8 cellular contexts compared by ENCODE assay signal in genomic region chr14:50116986-50117385, GRCh38. TPM values are rescaled to one million over a fixed set of nuclear protein-coding genes. Genes with fewer than 3 reads are reported as not detected.
DNase-seq lines count a peak whose midpoint lies in the region; ATAC-seq, FAIRE-seq and TF ChIP-seq lines count a peak whose summit lies in the region.

No MANE protein-coding gene starts in this region.

- H3K79me2 ChIP-seq in DOHH2 (ENCODE audit: control insufficient read depth, low read length) (peaks cover 45% of the 10 kb centered on the region), OCI-LY1 (ENCODE audit: insufficient read depth, low read length) (peaks cover 23% of the 10 kb centered on the region), endothelial cell of umbilical vein (ENCODE audit: control insufficient read depth, insufficient read depth, low read length) (peaks cover 16% of the 10 kb centered on the region)

- H3K9ac ChIP-seq in OCI-LY1 (ENCODE audit: low read length) (peak overlapping the region; percentile 81), endothelial cell of umbilical vein (replicated peaks; ENCODE audit: extremely low read depth, insufficient read depth, low read length) (peak overlapping the region; percentile 88)

- BruUV-seq in endothelial cell of umbilical vein (replicated peaks; lab: Mats Ljungman, UMichigan) = TSS peak; percentile 100

- in situ Hi-C loops in KBM-7 (cut with MboI; ENCODE audit: low pct_unique_long_range_greater_than_20kb, low sequenced_read_pairs) = loop anchor here (25.0 kb wide), 1 partner anchor 255 kb away; the partner anchor contains the start of gene NEMF

- H3K9me2 ChIP-seq in DOHH2 (replicated peaks; ENCODE audit: control insufficient read depth, low read length) (no peaks in the 10 kb centered on the region), OCI-LY1 (ENCODE audit: low read depth, low read length) (no peaks in the 10 kb centered on the region)

- WGBS in prostate gland = 11% methylated on average over 2 of the region's 2 CpGs

- peak overlapping the region; percentile 93 for H3K4me2 ChIP-seq in DOHH2 (ENCODE audit: low read length)
- peak overlapping the region; percentile 100 for H3K4me2 ChIP-seq in OCI-LY1 (ENCODE audit: low read length)
- peak overlapping the region; percentile 71 for H3K4me2 ChIP-seq in endothelial cell of umbilical vein (ENCODE audit: insufficient read depth, low read length)

- H2AFZ ChIP-seq in OCI-LY1 (ENCODE audit: low read length) = peak overlapping the region; percentile 84
- peak overlapping the region; percentile 16 for H2AFZ ChIP-seq in endothelial cell of umbilical vein (ENCODE audit: low read depth, low read length)

- H3K9me3 ChIP-seq in DOHH2 (ENCODE audit: control insufficient read depth, insufficient read depth, low read length) = no peaks in the 10 kb centered on the region
- no peaks in the 10 kb centered on the region for H3K9me3 ChIP-seq in OCI-LY1 (ENCODE audit: low read length)
- no peaks in the 10 kb centered on the region for H3K9me3 ChIP-seq in endothelial cell of umbilical vein (replicated peaks; ENCODE audit: control insufficient read depth, insufficient read depth, low read length)
- no peaks in the 10 kb centered on the region for H3K9me3 ChIP-seq in prostate gland

- H4K20me1 ChIP-seq in DOHH2 (ENCODE audit: control insufficient read depth, insufficient read depth, low read depth, low read length) (0 out of 2 replicates have a peak, but pooled peaks cover 7% of the 10 kb centered on the region), OCI-LY1 (ENCODE audit: insufficient read depth, low read length) (no peaks in the 10 kb centered on the region), endothelial cell of umbilical vein (replicated peaks; ENCODE audit: control insufficient read depth, extremely low read depth, insufficient read depth, low read length) (no peaks in the 10 kb centered on the region)

- H3K27ac ChIP-seq in DOHH2 (ENCODE audit: low read depth, low read length) = peak overlapping the region; percentile 72
- H3K27ac ChIP-seq in OCI-LY1 (ENCODE audit: low read depth, low read length, poor library complexity, severe bottlenecking) = peak overlapping the region; percentile 81
- peak overlapping the region; percentile 73 for H3K27ac ChIP-seq in endothelial cell of umbilical vein (ENCODE audit: insufficient read depth, low read depth, low read length)
- H3K27ac ChIP-seq in prostate gland = peak overlapping the region; percentile 90

- FAIRE-seq in endothelial cell of umbilical vein (lab: Jason Lieb, UNC) = no peak

- POLR2A ChIA-PET in endothelial cell of umbilical vein (lab: Charles Lee) = no interaction called here

- H3K9me1 ChIP-seq in endothelial cell of umbilical vein (replicated peaks; ENCODE audit: control insufficient read depth, extremely low read depth, insufficient read depth, low read length) = no peaks in the 10 kb centered on the region

- no peak for ATAC-seq in HG02938 (IDR thresholded peaks at IDR 0.05; ENCODE audit: unreplicated experiment)
- no peak for ATAC-seq in GM18873 (IDR thresholded peaks at IDR 0.05; ENCODE audit: low FRiP score, unreplicated experiment)
- ATAC-seq in HG03565 (IDR thresholded peaks at IDR 0.05; ENCODE audit: unreplicated experiment) = no peak

- H3K4me1 ChIP-seq in DOHH2 (ENCODE audit: control insufficient read depth, low read length) (peaks cover 34% of the 10 kb centered on the region), OCI-LY1 (ENCODE audit: insufficient read depth, low read length, severe bottlenecking) (peaks cover 27% of the 10 kb centered on the region), endothelial cell of umbilical vein (ENCODE audit: control insufficient read depth, extremely low read depth, insufficient read depth, low read length) (peaks cover 17% of the 10 kb centered on the region), prostate gland (replicated peaks) (no peaks in the 10 kb centered on the region)

- DNase-seq in endothelial cell of umbilical vein (ENCODE audit: low read depth, low spot score) = no peak
- no peak for DNase-seq in prostate gland (ENCODE audit: low spot score)
- DNase-seq in KBM-7 = no peak

- no peak for TF ChIP-seq CTCF in DOHH2 (IDR thresholded peaks at IDR 0.05; ENCODE audit: low read depth, low read length, poor library complexity, severe bottlenecking)
- no peak for TF ChIP-seq CTCF in OCI-LY1 (IDR thresholded peaks at IDR 0.05; ENCODE audit: low read length)
- no peak for TF ChIP-seq CTCF in endothelial cell of umbilical vein (IDR thresholded peaks at IDR 0.05; ENCODE audit: extremely low read depth in 1 of 2, insufficient read depth in 1 of 2, low read depth in 1 of 2, low read length in 2 of 2)
- no peak for TF ChIP-seq CTCF in prostate gland (IDR thresholded peaks at IDR 0.05)

- no peaks in the 10 kb centered on the region for H3K27me3 ChIP-seq in DOHH2 (ENCODE audit: control insufficient read depth, low read length)
- no peaks in the 10 kb centered on the region for H3K27me3 ChIP-seq in OCI-LY1 (ENCODE audit: insufficient read depth, low read length)
- no peaks in the 10 kb centered on the region for H3K27me3 ChIP-seq in endothelial cell of umbilical vein (ENCODE audit: control insufficient read depth in 2 of 2, insufficient read depth in 2 of 2, low read length in 2 of 2)
- H3K27me3 ChIP-seq in prostate gland (replicated peaks; ENCODE audit: insufficient read depth) = no peaks in the 10 kb centered on the region

- TF ChIP-seq POLR2A in endothelial cell of umbilical vein (IDR thresholded peaks at IDR 0.05; ENCODE audit: low read depth, low read length) (no peak), prostate gland (IDR thresholded peaks at IDR 0.05) (no peak)

- dilution Hi-C loops in endothelial cell of umbilical vein (cut with MboI; ENCODE audit: extremely low pct_ligation_motif_present, low sequenced_read_pairs) = no loop called here

- H3K4me3 ChIP-seq in DOHH2 (ENCODE audit: low read length) (peak overlapping the region; percentile 87), OCI-LY1 (ENCODE audit: low read depth, low read length, poor library complexity, severe bottlenecking) (peak overlapping the region; percentile 85), endothelial cell of umbilical vein (replicated peaks in 1 of 3; ENCODE audit: insufficient read depth in 1 of 3, low read depth in 1 of 3, low read length in 3 of 3) (peak overlapping the region in 1 of 3 experiments; percentile 29), prostate gland (peak overlapping the region; percentile 70 to 74)

- intact Hi-C loops in endothelial cell of umbilical vein (cut with micrococcal nuclease) (loop anchor here (1.0 kb wide), 1 partner anchor 415 kb away; the partner anchor contains the start of gene MAP4K5), prostate gland (cut with DNase I) (no loop called here)

- H3K36me3 ChIP-seq in DOHH2 (ENCODE audit: control insufficient read depth, low read length) (peaks cover 41% of the 10 kb centered on the region), OCI-LY1 (ENCODE audit: insufficient read depth, low read length) (peaks cover 40% of the 10 kb centered on the region), endothelial cell of umbilical vein (ENCODE audit: control insufficient read depth in 2 of 2, extremely low read depth in 1 of 2, insufficient read depth in 2 of 2, low read length in 2 of 2) (peaks cover 5 to 8% of the 10 kb centered on the region in 2 experiments), prostate gland (no peaks in the 10 kb centered on the region)

- H3F3A ChIP-seq in DOHH2 (ENCODE audit: control insufficient read depth, insufficient read depth) (peaks cover 17% of the 10 kb centered on the region), OCI-LY1 (ENCODE audit: insufficient read depth, low read length) (no peaks in the 10 kb centered on the region)

- CTCF ChIA-PET in endothelial cell of umbilical vein (lab: Charles Lee) = interaction anchor here (0.9 to 3.0 kb wide), 8 partner anchors 12 to 263 kb away, joined by 3 to 15 read pairs (median 4); no protein-coding TSS in a partner anchor

TF ChIP-seq in endothelial cell of umbilical vein, 7 proteins besides CTCF, POLR2A, EP300 and RAD21:
- TF ChIP-seq JUN (IDR thresholded peaks at IDR 0.05; ENCODE audit: borderline replicate concordance, insufficient read depth, insufficient read length, low read depth) (no peak), MYC (IDR thresholded peaks at IDR 0.05; ENCODE audit: low read depth, low read length) (no peak), POLR2AphosphoS5 (IDR thresholded peaks at IDR 0.05; ENCODE audit: insufficient read depth, low read depth, low read length) (no peak), MAX (IDR thresholded peaks at IDR 0.05; ENCODE audit: insufficient read depth, insufficient read length) (no peak), GATA2 (IDR thresholded peaks at IDR 0.05; ENCODE audit: insufficient read depth, insufficient read length, low read depth, low read length) (no peak), EZH2 (IDR thresholded peaks at IDR 0.05; ENCODE audit: borderline replicate concordance, low read depth, low read length, severe bottlenecking) (no peak), FOS (IDR thresholded peaks at IDR 0.05; ENCODE audit: borderline replicate concordance, insufficient read depth, low read length) (no peak)

RNA-seq across cellular contexts. Expression of gene VCPKMT, which starts 0.6 kb away (rescaled TPM):
- total RNA-seq in endothelial cell of umbilical vein (6.9 and 9.2 TPM in 2 replicates), prostate gland (1 to 10 TPM; 6.1 to 6.4 TPM)
- polyA plus RNA-seq in endothelial cell of umbilical vein = 2.6 and 3.5 TPM in 2 replicates
- 2.3 and 3.7 TPM in 2 replicates for polyA plus RNA-seq in endothelial cell of umbilical vein (2011; cell fraction: cytosol; rRNA removed)
- 11.6 and 13.9 TPM in 2 replicates for polyA plus RNA-seq in endothelial cell of umbilical vein (2011; cell fraction: nucleus; rRNA removed)
- 5.3 and 5.8 TPM in 2 replicates for polyA plus RNA-seq in endothelial cell of umbilical vein (2012)
- 3.1 and 5.1 TPM in 2 replicates for polyA minus RNA-seq in endothelial cell of umbilical vein
- 2.7 TPM for polyA minus RNA-seq in endothelial cell of umbilical vein (2011; cell fraction: cytosol; rRNA and poly(A)+ RNA removed)
- 7.5 and 8.9 TPM in 2 replicates for polyA minus RNA-seq in endothelial cell of umbilical vein (2011; cell fraction: nucleus; rRNA and poly(A)+ RNA removed)
